ENCODE assay signal across 19 cellular contexts in genomic region chrX:131725001-131725654, GRCh38.
"Had no signal": no experiment of that assay in that cellular context is flagged by ENCODE, and none has a peak within 500 bp of the region (broad histone marks: within the 10 kb centered on the region; RNA-seq: fewer than 3 reads in every experiment).

No MANE protein-coding gene starts in this region.

- H3K27ac ChIP-seq: adrenal gland, gastrocnemius medialis, heart left ventricle, skin epidermis had no signal

- DNase-seq: activated CD4-positive, alpha-beta memory T cell treated with anti-CD3 and anti-CD28 coated beads, Interleukin-2, amount 10 ng/mL, durations not matched to agents 7 days and 5 days; activated CD4-positive, alpha-beta T cell treated with anti-CD3 and anti-CD28 coated beads for 4 hours; activated effector memory CD4-positive, alpha-beta T cell treated with anti-CD3 and anti-CD28 coated beads, Interleukin-2, amount 50 U/mL, for 16 hours; activated T-cell treated with anti-CD3 and anti-CD28 coated beads, Interleukin-2, amount 50 U/mL, for 24 hours; adrenal gland; endodermal cell; erythroblast; gastrocnemius medialis; heart left ventricle; immature natural killer cell; mesenchymal stem cell; posterior cingulate gyrus; stimulated activated CD4-positive, alpha-beta T cell treated with anti-CD3 and anti-CD28 coated beads, Interleukin-15, amount 100 ng/mL, for 24 hours; stimulated activated CD4-positive, alpha-beta T cell treated with anti-CD3 and anti-CD28 coated beads, Interleukin-4, amount 100 ng/mL, for 24 hours; stimulated activated naive CD8-positive, alpha-beta T cell treated with anti-CD3 and anti-CD28 coated beads, Interleukin-15, amount 100 ng/mL, for 72 hours had no signal

- H3K27ac Mint-ChIP-seq: activated CD4-positive, alpha-beta memory T cell treated with anti-CD3 and anti-CD28 coated beads, Interleukin-2, amount 10 ng/mL, durations not matched to agents 7 days and 5 days; activated naive CD4-positive, alpha-beta T cell treated with anti-CD3 and anti-CD28 coated beads, Interleukin-2, amount 50 U/mL, for 24 hours; activated T-cell treated with anti-CD3 and anti-CD28 coated beads, Interleukin-2, amount 50 U/mL, for 24 hours; endodermal cell; immature natural killer cell; type B pancreatic cell had no signal

- H3K4me3 Mint-ChIP-seq: activated CD4-positive, alpha-beta memory T cell treated with anti-CD3 and anti-CD28 coated beads, Interleukin-2, amount 10 ng/mL, durations not matched to agents 7 days and 5 days; activated naive CD4-positive, alpha-beta T cell treated with anti-CD3 and anti-CD28 coated beads, Interleukin-2, amount 50 U/mL, for 24 hours; activated T-cell treated with anti-CD3 and anti-CD28 coated beads, Interleukin-2, amount 50 U/mL, for 24 hours; endodermal cell; immature natural killer cell; natural killer cell treated with Interleukin-12 subunit alpha and Interleukin-12 subunit beta and Interleukin-15 and Interleukin-18, amount 100 ng/mL, for 72 hours; stimulated activated naive CD8-positive, alpha-beta T cell treated with anti-CD3 and anti-CD28 coated beads, Interleukin-15, amount 100 ng/mL, for 72 hours; type B pancreatic cell had no signal

- H3K4me1 Mint-ChIP-seq: activated CD4-positive, alpha-beta memory T cell treated with anti-CD3 and anti-CD28 coated beads, Interleukin-2, amount 10 ng/mL, durations not matched to agents 7 days and 5 days; activated naive CD4-positive, alpha-beta T cell treated with anti-CD3 and anti-CD28 coated beads, Interleukin-2, amount 50 U/mL, for 24 hours; stimulated activated naive CD8-positive, alpha-beta T cell treated with anti-CD3 and anti-CD28 coated beads, Interleukin-15, amount 100 ng/mL, for 72 hours had no signal

- H3K36me3 Mint-ChIP-seq: natural killer cell treated with Interleukin-12 subunit alpha and Interleukin-12 subunit beta and Interleukin-15 and Interleukin-18, amount 100 ng/mL, for 72 hours; type B pancreatic cell had no signal

- H3K27me3 Mint-ChIP-seq: activated CD4-positive, alpha-beta memory T cell treated with anti-CD3 and anti-CD28 coated beads, Interleukin-2, amount 10 ng/mL, durations not matched to agents 7 days and 5 days; activated naive CD4-positive, alpha-beta T cell treated with anti-CD3 and anti-CD28 coated beads, Interleukin-2, amount 50 U/mL, for 24 hours; stimulated activated naive CD8-positive, alpha-beta T cell treated with anti-CD3 and anti-CD28 coated beads, Interleukin-15, amount 100 ng/mL, for 72 hours; type B pancreatic cell had no signal

- H3K9me3 Mint-ChIP-seq: activated naive CD4-positive, alpha-beta T cell treated with anti-CD3 and anti-CD28 coated beads, Interleukin-2, amount 50 U/mL, for 24 hours had no signal

- H3K4me3 ChIP-seq: adrenal gland, gastrocnemius medialis, heart left ventricle, skin epidermis had no signal

- ATAC-seq: gastrocnemius medialis; heart left ventricle; natural killer cell treated with Interleukin-12 subunit alpha and Interleukin-12 subunit beta and Interleukin-15 and Interleukin-18, amount 100 ng/mL, for 72 hours; stimulated activated naive CD8-positive, alpha-beta T cell treated with anti-CD3 and anti-CD28 coated beads, Interleukin-15, amount 100 ng/mL, for 72 hours had no signal

- H3K4me1 ChIP-seq: adrenal gland had no signal
